In genomic region chr12:56257071-56257470, GRCh38 we compare ENCODE assay signal across 8 cellular contexts. TPM values are rescaled to one million over a fixed set of nuclear protein-coding genes. Genes with fewer than 3 reads are reported as not detected.
DNase-seq lines count a peak whose midpoint lies in the region; ATAC-seq and TF ChIP-seq lines count a peak whose summit lies in the region.

No MANE protein-coding gene starts in this region.

- H2AFZ ChIP-seq in OCI-LY3 (ENCODE audit: low read depth, low read length) = no peak overlapping the region

- peaks cover 34% of the 10 kb centered on the region for H3K36me3 ChIP-seq in CD4-positive, CD25-positive, alpha-beta regulatory T cell (ENCODE audit: control insufficient read depth, insufficient read depth, low read length)
- peaks cover 43% of the 10 kb centered on the region for H3K36me3 ChIP-seq in OCI-LY3 (replicated peaks; ENCODE audit: low read depth, low read length)

- H3K27ac Mint-ChIP-seq in CD4-positive, CD25-positive, alpha-beta regulatory T cell = peak overlapping the region; percentile 26 to 69 (median 41)
- no peak overlapping the region for H3K27ac Mint-ChIP-seq in endothelial cell (ENCODE audit: unreplicated experiment)
- H3K27ac Mint-ChIP-seq in osteocyte (ENCODE audit: unreplicated experiment) = peak overlapping the region; percentile 87

- no peak for ATAC-seq in CD4-positive, CD25-positive, alpha-beta regulatory T cell (ENCODE audit: low read depth in 2 of 2)
- no peak for ATAC-seq in GM21825 (IDR thresholded peaks at IDR 0.05; ENCODE audit: unreplicated experiment)

- peaks cover 0 to 35% (median 25%) of the 10 kb centered on the region in 4 donors for H3K4me1 Mint-ChIP-seq in CD4-positive, CD25-positive, alpha-beta regulatory T cell
- peaks cover 14% of the 10 kb centered on the region for H3K4me1 Mint-ChIP-seq in endothelial cell (ENCODE audit: unreplicated experiment)
- peaks cover 35% of the 10 kb centered on the region for H3K4me1 Mint-ChIP-seq in osteocyte (ENCODE audit: unreplicated experiment)

- peak overlapping the region; percentile 82 to 92 (median 90) for H3K4me3 Mint-ChIP-seq in CD4-positive, CD25-positive, alpha-beta regulatory T cell
- H3K4me3 Mint-ChIP-seq in endothelial cell (ENCODE audit: unreplicated experiment) (peak overlapping the region; percentile 94), osteocyte (ENCODE audit: unreplicated experiment) (peak overlapping the region; percentile 93)

- H3K27me3 Mint-ChIP-seq in CD4-positive, CD25-positive, alpha-beta regulatory T cell = peaks cover 4% of the 10 kb centered on the region
- H3K27me3 Mint-ChIP-seq in endothelial cell (ENCODE audit: unreplicated experiment) (peaks cover 9% of the 10 kb centered on the region), osteocyte (ENCODE audit: unreplicated experiment) (no peaks in the 10 kb centered on the region)

- no peaks in the 10 kb centered on the region for H3K9me3 Mint-ChIP-seq in CD4-positive, CD25-positive, alpha-beta regulatory T cell
- no peaks in the 10 kb centered on the region for H3K9me3 Mint-ChIP-seq in endothelial cell (ENCODE audit: unreplicated experiment)
- no peaks in the 10 kb centered on the region for H3K9me3 Mint-ChIP-seq in osteocyte (ENCODE audit: unreplicated experiment)

- H3K27me3 ChIP-seq in CD4-positive, CD25-positive, alpha-beta regulatory T cell (ENCODE audit: control insufficient read depth, insufficient read depth, low read length) = no peaks in the 10 kb centered on the region
- no peaks in the 10 kb centered on the region for H3K27me3 ChIP-seq in OCI-LY3 (ENCODE audit: low read depth, low read length)

- no peaks in the 10 kb centered on the region for H4K20me1 ChIP-seq in OCI-LY3 (ENCODE audit: insufficient read depth, low read length)

- TF ChIP-seq CTCF in OCI-LY3 (IDR thresholded peaks at IDR 0.05; ENCODE audit: low read depth, low read length) = no peak
- no peak for TF ChIP-seq CTCF in endothelial cell (IDR thresholded peaks at IDR 0.05; ENCODE audit: unreplicated experiment)
- no peak for TF ChIP-seq CTCF in osteocyte (IDR thresholded peaks at IDR 0.05)

- peaks cover 27% of the 10 kb centered on the region for H3K4me1 ChIP-seq in CD4-positive, CD25-positive, alpha-beta regulatory T cell (ENCODE audit: control insufficient read depth, insufficient read depth, low read length, poor library complexity, severe bottlenecking)
- H3K4me1 ChIP-seq in OCI-LY3 (ENCODE audit: low read length) = peaks cover 10% of the 10 kb centered on the region

- H3K4me2 ChIP-seq in OCI-LY3 (ENCODE audit: low read length) = peak overlapping the region; percentile 94

- no peak overlapping the region for H3K27ac ChIP-seq in CD4-positive, CD25-positive, alpha-beta regulatory T cell (ENCODE audit: insufficient read depth, low read length, poor library complexity, severe bottlenecking)
- H3K27ac ChIP-seq in OCI-LY3 (ENCODE audit: low read length) = no peak overlapping the region

- H3K9ac ChIP-seq in OCI-LY3 (ENCODE audit: low read length) = peak overlapping the region; percentile 83

- H3K79me2 ChIP-seq in OCI-LY3 (ENCODE audit: low read length) = peaks cover 21% of the 10 kb centered on the region

- H3K9me3 ChIP-seq in CD4-positive, CD25-positive, alpha-beta regulatory T cell (ENCODE audit: control insufficient read depth in 2 of 2, low read length in 2 of 2) = no peaks in the 10 kb centered on the region
- no peaks in the 10 kb centered on the region for H3K9me3 ChIP-seq in OCI-LY3 (ENCODE audit: insufficient read depth, low read length)

- peak overlapping the region; percentile 73 for H3K4me3 ChIP-seq in CD4-positive, CD25-positive, alpha-beta regulatory T cell (ENCODE audit: low read depth, low read length)
- H3K4me3 ChIP-seq in OCI-LY3 (ENCODE audit: low read length) = peak overlapping the region; percentile 84

- H3K36me3 Mint-ChIP-seq in CD4-positive, CD25-positive, alpha-beta regulatory T cell = peaks cover 29% of the 10 kb centered on the region
- H3K36me3 Mint-ChIP-seq in endothelial cell (ENCODE audit: low read depth, unreplicated experiment) = peaks cover 29% of the 10 kb centered on the region
- H3K36me3 Mint-ChIP-seq in osteocyte (ENCODE audit: unreplicated experiment) = peaks cover 21% of the 10 kb centered on the region

- no peak for DNase-seq in CD4-positive, CD25-positive, alpha-beta regulatory T cell
- DNase-seq in endothelial cell (ENCODE audit: low spot score) = no peak
- no peak for DNase-seq in osteocyte (ENCODE audit: extremely low spot score, unreplicated experiment)
- no peak for DNase-seq in AG20443 (ENCODE audit: low spot score)
- no peak for DNase-seq in DMS 273 treated with DMSO at 0.1 percent for 48 hours (lab: John Stamatoyannopoulos, UW)
- no peak for DNase-seq in GOT3 (lab: John Stamatoyannopoulos, UW)

RNA-seq across cellular contexts. Expression of gene ANKRD52, which starts 1.1 kb away (rescaled TPM):
- total RNA-seq in CD4-positive, CD25-positive, alpha-beta regulatory T cell = 40.1 TPM
- polyA plus RNA-seq in CD4-positive, CD25-positive, alpha-beta regulatory T cell = 1 to 10 TPM; 5.0 to 7.5 (median 6.4) TPM
- total RNA-seq in endothelial cell (ENCODE audit: unreplicated experiment) (48.5 TPM), osteocyte (67.7 and 75.4 TPM in 2 replicates)

RNA-seq across cellular contexts. Expression of gene COQ10A, which starts 9.7 kb away (rescaled TPM):
- total RNA-seq in CD4-positive, CD25-positive, alpha-beta regulatory T cell = 23.7 TPM
- 10 to 100 TPM in 3 of 4 donors, 1 to 10 TPM in 1; 8.1 to 11.5 (median 11.0) TPM for polyA plus RNA-seq in CD4-positive, CD25-positive, alpha-beta regulatory T cell
- 20.3 TPM for total RNA-seq in endothelial cell (ENCODE audit: unreplicated experiment)
- total RNA-seq in osteocyte = 12.8 and 14.4 TPM in 2 replicates

RNA-seq across cellular contexts. Expression of gene SLC39A5, which starts 27.2 kb away (rescaled TPM):
- 2.0 TPM for total RNA-seq in CD4-positive, CD25-positive, alpha-beta regulatory T cell
- polyA plus RNA-seq in CD4-positive, CD25-positive, alpha-beta regulatory T cell = not detected
- total RNA-seq in endothelial cell (ENCODE audit: unreplicated experiment) = not detected
- 0.81 TPM in 1 of 2 replicates, not detected in the other for total RNA-seq in osteocyte

RNA-seq across cellular contexts. Expression of gene NABP2, which starts 32.9 kb away (rescaled TPM):
- 16.9 TPM for total RNA-seq in CD4-positive, CD25-positive, alpha-beta regulatory T cell
- polyA plus RNA-seq in CD4-positive, CD25-positive, alpha-beta regulatory T cell = 1 to 10 TPM; 4.1 to 6.8 (median 5.0) TPM
- total RNA-seq in endothelial cell (ENCODE audit: unreplicated experiment) (19.8 TPM), osteocyte (42.1 and 45.3 TPM in 2 replicates)

RNA-seq across cellular contexts. Expression of gene RNF41, which starts 35.3 kb away (rescaled TPM):
- 33.7 TPM for total RNA-seq in CD4-positive, CD25-positive, alpha-beta regulatory T cell
- polyA plus RNA-seq in CD4-positive, CD25-positive, alpha-beta regulatory T cell = 10 to 100 TPM; 39.2 to 45.8 (median 45.1) TPM
- 55.5 TPM for total RNA-seq in endothelial cell (ENCODE audit: unreplicated experiment)
- 71.2 and 77.8 TPM in 2 replicates for total RNA-seq in osteocyte
